ENCODE assay signal across 19 cellular contexts in genomic region chr12:63304844-63305243, GRCh38.
DNase-seq lines count a peak whose midpoint lies in the region; ATAC-seq and TF ChIP-seq lines count a peak whose summit lies in the region.
"Had no signal": no experiment of that assay in that cellular context is flagged by ENCODE, and none has a peak within 500 bp of the region (broad histone marks: within the 10 kb centered on the region; RNA-seq: fewer than 3 reads in every experiment).

No MANE protein-coding gene starts in this region.

- H3K4me3 Mint-ChIP-seq in activated CD8-positive, alpha-beta T cell treated with anti-CD3 and anti-CD28 coated beads for 36 hours, result no peak overlapping the region
- H3K4me3 Mint-ChIP-seq: activated CD4-positive, alpha-beta T cell treated with anti-CD3 and anti-CD28 coated beads, Interleukin-2, amount 10 ng/mL, durations not matched to agents 7 days and 5 days; activated T-cell treated with anti-CD3 and anti-CD28 coated beads, Interleukin-2, amount 50 U/mL, for 72 hours had no signal

- H3K9me3 ChIP-seq in DND-41 (ENCODE audit: insufficient read depth, low read length, severe bottlenecking) (no peaks in the 10 kb centered on the region), adipocyte (ENCODE audit: control insufficient read depth, low read length) (no peaks in the 10 kb centered on the region)
- H3K9me3 ChIP-seq: right atrium auricular region, SJCRH30, thoracic aorta had no signal

- H3K4me3 ChIP-seq in DND-41 (ENCODE audit: low read depth in 1 of 2, low read length in 2 of 2) (peak overlapping the region in 1 of 2 experiments; percentile 22; a peak in 1 of 4 replicates), adipocyte (ENCODE audit: low read length) (peak overlapping the region; percentile 35)
- H3K4me3 ChIP-seq: K562, right atrium auricular region, SJCRH30, thoracic aorta had no signal

- POLR2A ChIA-PET in activated CD8-positive, alpha-beta T cell treated with anti-CD3 and anti-CD28 coated beads for 36 hours (lab: Charles Lee), result no interaction called here

- H3K79me2 ChIP-seq in DND-41 (ENCODE audit: insufficient read depth, low read length), result no peaks in the 10 kb centered on the region

- H3K36me3 Mint-ChIP-seq in activated CD8-positive, alpha-beta T cell treated with anti-CD3 and anti-CD28 coated beads for 36 hours (ENCODE audit: low read depth), result no peaks in the 10 kb centered on the region

- CTCF ChIA-PET in activated CD8-positive, alpha-beta T cell treated with anti-CD3 and anti-CD28 coated beads for 36 hours (lab: Charles Lee), result no interaction called here

- H3K27me3 Mint-ChIP-seq in activated CD8-positive, alpha-beta T cell treated with anti-CD3 and anti-CD28 coated beads for 36 hours, result no peaks in the 10 kb centered on the region

- no peak overlapping the region for H3K27ac Mint-ChIP-seq in activated CD8-positive, alpha-beta T cell treated with anti-CD3 and anti-CD28 coated beads for 36 hours
- H3K27ac Mint-ChIP-seq: activated CD4-positive, alpha-beta T cell treated with anti-CD3 and anti-CD28 coated beads, Interleukin-2, amount 10 ng/mL, durations not matched to agents 7 days and 5 days; activated T-cell treated with anti-CD3 and anti-CD28 coated beads, Interleukin-2, amount 50 U/mL, for 72 hours had no signal

- H2AFZ ChIP-seq in DND-41 (ENCODE audit: low read depth, low read length), result 0 out of 2 replicates have a peak overlapping the region, but pooled peaks have one; percentile 8

- no peaks in the 10 kb centered on the region for H3K9me3 Mint-ChIP-seq in activated CD8-positive, alpha-beta T cell treated with anti-CD3 and anti-CD28 coated beads for 36 hours
- H3K9me3 Mint-ChIP-seq: activated CD4-positive, alpha-beta T cell treated with anti-CD3 and anti-CD28 coated beads, Interleukin-2, amount 10 ng/mL, durations not matched to agents 7 days and 5 days; activated T-cell treated with anti-CD3 and anti-CD28 coated beads, Interleukin-2, amount 50 U/mL, for 72 hours had no signal

- no peaks in the 10 kb centered on the region for H3K36me3 ChIP-seq in DND-41 (ENCODE audit: insufficient read depth, low read length)
- H3K36me3 ChIP-seq in adipocyte (ENCODE audit: control insufficient read depth, insufficient read depth, low read length, severe bottlenecking), result no peaks in the 10 kb centered on the region
- H3K36me3 ChIP-seq: right atrium auricular region, SJCRH30, thoracic aorta had no signal

- no peaks in the 10 kb centered on the region for H4K20me1 ChIP-seq in DND-41 (ENCODE audit: insufficient read depth, low read length)

- ATAC-seq in DND-41 (ENCODE audit: insufficient read depth, low read depth), result no peak
- ATAC-seq in GM19372 (IDR thresholded peaks at IDR 0.05; ENCODE audit: low read depth, unreplicated experiment), result peak; percentile 47
- peak; percentile 43 for ATAC-seq in HG02759 (IDR thresholded peaks at IDR 0.05; ENCODE audit: unreplicated experiment)
- ATAC-seq in GM18498 (IDR thresholded peaks at IDR 0.05; ENCODE audit: unreplicated experiment), result no peak
- ATAC-seq in activated CD8-positive, alpha-beta T cell treated with anti-CD3 and anti-CD28 coated beads for 36 hours, result no peak
- ATAC-seq: activated T-cell treated with anti-CD3 and anti-CD28 coated beads, Interleukin-2, amount 50 U/mL, for 72 hours; K562 had no signal

- peak overlapping the region; percentile 47 for H3K4me2 ChIP-seq in DND-41 (ENCODE audit: insufficient read depth, low read length)

- peaks cover 4% of the 10 kb centered on the region for H3K4me1 Mint-ChIP-seq in activated CD8-positive, alpha-beta T cell treated with anti-CD3 and anti-CD28 coated beads for 36 hours (ENCODE audit: low read depth)
- H3K4me1 Mint-ChIP-seq: activated CD4-positive, alpha-beta T cell treated with anti-CD3 and anti-CD28 coated beads, Interleukin-2, amount 10 ng/mL, durations not matched to agents 7 days and 5 days had no signal

- intact Hi-C loops in activated CD8-positive, alpha-beta T cell treated with anti-CD3 and anti-CD28 coated beads for 36 hours (cut with micrococcal nuclease), result no loop called here

- H3K27ac ChIP-seq in DND-41 (ENCODE audit: low read length), result peak overlapping the region; percentile 64
- H3K27ac ChIP-seq: epithelial cell of prostate, right atrium auricular region, SJCRH30, thoracic aorta had no signal

- no peak for TF ChIP-seq CTCF in DND-41 (IDR thresholded peaks at IDR 0.05; ENCODE audit: borderline replicate concordance, extremely low read depth, low read length, poor library complexity, severe bottlenecking)
- no peak for TF ChIP-seq CTCF in activated CD8-positive, alpha-beta T cell treated with anti-CD3 and anti-CD28 coated beads for 36 hours (IDR thresholded peaks at IDR 0.05)

- DNase-seq in DND-41 (no peak), adipocyte (ENCODE audit: low read depth) (no peak), DMS153 treated with DMSO at 0.1 percent for 48 hours (lab: John Stamatoyannopoulos, UW; ENCODE audit: unreplicated experiment) (no peak), NCI-H510A (lab: John Stamatoyannopoulos, UW) (no peak)
- no peak for DNase-seq in activated CD8-positive, alpha-beta T cell treated with anti-CD3 and anti-CD28 coated beads for 36 hours
- DNase-seq: activated CD4-positive, alpha-beta T cell treated with anti-CD3 and anti-CD28 coated beads, Interleukin-2, amount 10 ng/mL, durations not matched to agents 7 days and 5 days; activated T-cell treated with anti-CD3 and anti-CD28 coated beads, Interleukin-2, amount 50 U/mL, for 72 hours; head of caudate nucleus; NCI-H1092 treated with DMSO at 0.1 percent for 48 hours; NCI-H345; SJCRH30; T1000 had no signal

- H3K9ac ChIP-seq in DND-41 (ENCODE audit: low read depth, low read length) (peak overlapping the region; percentile 22), adipocyte (ENCODE audit: low read length) (peak overlapping the region; percentile 30)

- H3K27me3 ChIP-seq in DND-41 (ENCODE audit: insufficient read depth, low read length, poor library complexity) (no peaks in the 10 kb centered on the region), adipocyte (replicated peaks; ENCODE audit: control insufficient read depth, insufficient read depth, low read length) (no peaks in the 10 kb centered on the region)
- H3K27me3 ChIP-seq: right atrium auricular region, SJCRH30 had no signal

- H3K4me1 ChIP-seq in DND-41 (ENCODE audit: insufficient read depth, low read length), result peaks cover 88% of the 10 kb centered on the region
- H3K4me1 ChIP-seq in adipocyte (ENCODE audit: control insufficient read depth, insufficient read depth, low read length), result peaks cover 49% of the 10 kb centered on the region
- H3K4me1 ChIP-seq: right atrium auricular region, SJCRH30 had no signal

Comparison
In these comparisons a context has a peak if more than half of its experiments do, and no peak if none do; other contexts are left out.
1. ATAC-seq: peak in GM19372 (single experiment) and HG02759 (single experiment); none in DND-41 (single experiment), GM18498 (single experiment) and activated CD8-positive, alpha-beta T cell treated with anti-CD3 and anti-CD28 coated beads for 36 hours (single experiment).